In the genomic region with DNA sequence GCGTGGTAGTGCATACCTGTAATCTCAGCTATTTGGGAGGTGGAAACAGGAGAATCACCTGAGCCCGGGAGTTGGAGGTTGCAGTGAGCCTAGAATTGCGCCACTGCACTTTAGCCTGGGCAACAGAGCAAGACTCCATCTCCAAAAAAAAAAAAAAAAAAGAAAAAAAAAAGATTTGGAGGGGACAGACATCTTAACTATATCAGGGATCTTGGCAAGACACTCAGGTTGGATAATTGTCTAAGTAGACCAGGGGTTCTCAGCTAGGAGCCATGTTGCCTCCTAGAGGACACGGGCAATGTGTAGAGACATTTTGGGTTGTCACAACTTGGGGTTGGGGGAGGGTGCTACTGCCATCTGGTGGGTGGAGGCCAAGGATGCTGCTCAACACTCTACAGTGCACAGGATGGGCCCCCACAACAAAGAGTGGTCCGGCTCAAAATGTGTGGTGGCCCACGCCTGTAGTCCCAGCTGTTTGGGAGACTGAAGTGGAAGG, we compare ENCODE assay signal across 8 cellular contexts. TPM values are rescaled to one million over a fixed set of nuclear protein-coding genes. Genes with fewer than 3 reads are reported as not detected.
DNase-seq lines count a peak whose midpoint lies in the region; ATAC-seq and TF ChIP-seq lines count a peak whose summit lies in the region.

No MANE protein-coding gene starts in this region.

- H3K9me2 ChIP-seq in MM.1S (replicated peaks; ENCODE audit: insufficient read depth, low read length): no peaks in the 10 kb centered on the region

- H3K27ac ChIP-seq in MM.1S (ENCODE audit: low read length) (no peak overlapping the region), left ventricle myocardium inferior (replicated peaks) (no peak overlapping the region)

- H3K79me2 ChIP-seq in MM.1S (ENCODE audit: low read length): peaks cover 41% of the 10 kb centered on the region

- no peaks in the 10 kb centered on the region for H3K27me3 Mint-ChIP-seq in stimulated activated naive CD8-positive, alpha-beta T cell treated with anti-CD3 and anti-CD28 coated beads, Interleukin-15, amount 100 ng/mL, for 72 hours

- H4K20me1 ChIP-seq in MM.1S (ENCODE audit: insufficient read depth, low read length): no peaks in the 10 kb centered on the region

- no peak overlapping the region for H3K4me2 ChIP-seq in MM.1S (ENCODE audit: low read depth, low read length)

- H3K4me1 ChIP-seq in MM.1S (ENCODE audit: low read length) (peaks cover 32% of the 10 kb centered on the region), left ventricle myocardium inferior (peaks cover 96% of the 10 kb centered on the region)

- no peaks in the 10 kb centered on the region for H3K27me3 ChIP-seq in MM.1S (replicated peaks; ENCODE audit: insufficient read depth, low read length)
- no peaks in the 10 kb centered on the region for H3K27me3 ChIP-seq in left ventricle myocardium inferior (ENCODE audit: low read depth)

- H3K36me3 ChIP-seq in MM.1S (replicated peaks; ENCODE audit: insufficient read depth, low read length): no peaks in the 10 kb centered on the region
- H3K36me3 ChIP-seq in left ventricle myocardium inferior: no peaks in the 10 kb centered on the region

- no peak overlapping the region for H2AFZ ChIP-seq in MM.1S (ENCODE audit: low read length)

- no peak overlapping the region for H3K27ac Mint-ChIP-seq in stimulated activated naive CD8-positive, alpha-beta T cell treated with anti-CD3 and anti-CD28 coated beads, Interleukin-15, amount 100 ng/mL, for 72 hours

- H3K9me3 Mint-ChIP-seq in stimulated activated naive CD8-positive, alpha-beta T cell treated with anti-CD3 and anti-CD28 coated beads, Interleukin-15, amount 100 ng/mL, for 72 hours: peaks cover 0 to 6% of the 10 kb centered on the region in 2 donors

- H3F3A ChIP-seq in MM.1S (ENCODE audit: insufficient read depth, low read length): peaks cover 25% of the 10 kb centered on the region

- H3K9me3 ChIP-seq in MM.1S (replicated peaks; ENCODE audit: insufficient read depth, low read length): no peaks in the 10 kb centered on the region
- H3K9me3 ChIP-seq in left ventricle myocardium inferior (replicated peaks): no peaks in the 10 kb centered on the region

- peaks cover 70% of the 10 kb centered on the region for H3K4me1 Mint-ChIP-seq in stimulated activated naive CD8-positive, alpha-beta T cell treated with anti-CD3 and anti-CD28 coated beads, Interleukin-15, amount 100 ng/mL, for 72 hours

- peak; percentile 65 for TF ChIP-seq CTCF in MM.1S (IDR thresholded peaks at IDR 0.05; ENCODE audit: low read length)
- TF ChIP-seq CTCF in left ventricle myocardium inferior (IDR thresholded peaks at IDR 0.05; ENCODE audit: borderline replicate concordance): peak; percentile 50

- no peak overlapping the region for H3K9ac ChIP-seq in MM.1S (ENCODE audit: low read length)

- H3K4me3 Mint-ChIP-seq in stimulated activated naive CD8-positive, alpha-beta T cell treated with anti-CD3 and anti-CD28 coated beads, Interleukin-15, amount 100 ng/mL, for 72 hours: peak overlapping the region; percentile 59 to 64

- ATAC-seq in stimulated activated naive CD8-positive, alpha-beta T cell treated with anti-CD3 and anti-CD28 coated beads, Interleukin-15, amount 100 ng/mL, for 72 hours: no peak
- ATAC-seq in GM18498 (IDR thresholded peaks at IDR 0.05; ENCODE audit: unreplicated experiment): no peak

- DNase-seq in NCI-H2227 (lab: John Stamatoyannopoulos, UW; ENCODE audit: unreplicated experiment) (peak; percentile 70), NCI-H2227 treated with DMSO at 0.1 percent for 48 hours (lab: John Stamatoyannopoulos, UW) (no peak), MM.1S (peak; percentile 75), activated T-cell treated with anti-CD3 and anti-CD28 coated beads for 24 hours (ENCODE audit: low read depth) (peak; percentile 54), left ventricle myocardium inferior (no peak), AG20443 (ENCODE audit: low spot score) (no peak)
- peak; percentile 62 to 76 for DNase-seq in stimulated activated naive CD8-positive, alpha-beta T cell treated with anti-CD3 and anti-CD28 coated beads, Interleukin-15, amount 100 ng/mL, for 72 hours

- intact Hi-C loops in left ventricle myocardium inferior (cut with micrococcal nuclease): no loop called here

- H3K4me3 ChIP-seq in MM.1S (ENCODE audit: low read length): no peak overlapping the region
- H3K4me3 ChIP-seq in left ventricle myocardium inferior: no peak overlapping the region

RNA-seq across cellular contexts. Expression of gene ZNF580, which starts 1.9 kb away (rescaled TPM):
- 11.8 TPM for total RNA-seq in left ventricle myocardium inferior

RNA-seq across cellular contexts. Expression of gene ZNF581, which starts 4.5 kb away (rescaled TPM):
- total RNA-seq in left ventricle myocardium inferior: 7.1 TPM

RNA-seq across cellular contexts. Expression of gene CCDC106, which starts 9.1 kb away (rescaled TPM):
- total RNA-seq in left ventricle myocardium inferior: 14.6 TPM

RNA-seq across cellular contexts. Expression of gene ZNF784, which starts 14.5 kb away (rescaled TPM):
- 13.2 TPM for total RNA-seq in left ventricle myocardium inferior

RNA-seq across cellular contexts. Expression of gene U2AF2, which starts 15.9 kb away (rescaled TPM):
- 74.0 TPM for total RNA-seq in left ventricle myocardium inferior

Comparison
In these comparisons a context has a peak if more than half of its experiments do, and no peak if none do; other contexts are left out.
1. DNase-seq: peak in NCI-H2227 (single experiment), MM.1S (single experiment), activated T-cell treated with anti-CD3 and anti-CD28 coated beads for 24 hours (single experiment) and stimulated activated naive CD8-positive, alpha-beta T cell treated with anti-CD3 and anti-CD28 coated beads, Interleukin-15, amount 100 ng/mL, for 72 hours (2 of 2); none in NCI-H2227 treated with DMSO at 0.1 percent for 48 hours (single experiment), left ventricle myocardium inferior (single experiment) and AG20443 (single experiment).